8 cellular contexts compared by ENCODE assay signal in the genomic region with DNA sequence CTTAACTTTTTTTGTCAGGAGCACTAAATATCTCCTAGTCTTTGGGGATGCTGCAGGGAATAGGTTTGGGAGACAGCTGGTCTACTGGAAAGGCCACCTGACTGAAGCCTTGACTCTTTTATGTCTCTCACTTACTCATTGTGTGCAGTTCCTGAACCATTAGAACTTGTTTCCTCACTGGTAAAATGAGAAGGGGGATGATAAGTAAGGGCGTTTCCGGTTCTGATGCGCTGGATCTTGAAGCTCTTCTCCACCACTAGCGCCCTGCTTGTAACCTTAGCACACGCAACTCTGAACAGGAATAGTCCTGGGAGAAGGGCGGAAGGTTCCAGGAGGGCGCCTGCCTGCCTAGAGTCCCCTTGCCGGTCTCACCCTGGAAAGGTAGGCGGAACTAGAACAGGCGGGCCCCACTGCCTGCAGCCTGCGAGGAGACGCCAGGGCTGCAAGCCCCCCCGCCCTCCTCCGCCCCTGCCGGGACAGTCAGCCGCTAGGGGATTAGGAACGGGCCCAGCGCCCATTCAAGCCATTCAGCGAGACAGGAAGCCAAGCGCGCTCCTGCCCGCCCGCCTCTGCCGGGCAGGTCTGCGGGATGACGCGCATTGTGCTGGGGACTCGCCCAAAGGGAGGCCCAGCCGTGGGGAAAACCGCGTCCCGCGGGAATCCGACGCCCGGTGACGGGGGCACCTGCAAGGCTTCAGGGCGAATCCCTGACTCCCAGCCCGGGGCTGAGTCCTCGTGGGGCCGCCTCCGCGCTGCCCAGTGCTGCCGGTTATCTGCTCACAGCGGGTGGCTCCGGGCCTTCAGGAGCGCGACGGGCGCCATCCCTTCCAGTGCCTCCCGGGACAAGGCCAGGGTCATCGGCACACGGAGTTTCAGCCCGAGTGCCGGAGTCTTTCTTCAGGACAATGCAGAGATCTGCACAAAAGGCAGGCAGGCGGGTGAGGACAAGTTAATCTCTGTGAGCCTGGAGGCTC. TPM values are rescaled to one million over a fixed set of nuclear protein-coding genes. Genes with fewer than 3 reads are reported as not detected.
DNase-seq lines count a peak whose midpoint lies in the region; ATAC-seq, FAIRE-seq and TF ChIP-seq lines count a peak whose summit lies in the region.

No MANE protein-coding gene starts in this region.

- H3K4me2 ChIP-seq in PC-9, result no peak overlapping the region
- peak overlapping the region; percentile 83 for H3K4me2 ChIP-seq in hepatocyte

- H3K27me3 ChIP-seq in PC-9 (ENCODE audit: insufficient read depth, low read depth), result no peaks in the 10 kb centered on the region
- peaks cover 17% of the 10 kb centered on the region for H3K27me3 ChIP-seq in adrenal gland
- H3K27me3 ChIP-seq in hepatocyte, result no peaks in the 10 kb centered on the region

- H3K9me3 ChIP-seq in PC-9 (ENCODE audit: insufficient read depth, low read depth) (no peaks in the 10 kb centered on the region), adrenal gland (replicated peaks in 1 of 3) (no peaks in the 10 kb centered on the region), hepatocyte (ENCODE audit: low read depth) (no peaks in the 10 kb centered on the region)

- H2AFZ ChIP-seq in PC-9 (no peak overlapping the region), hepatocyte (peak overlapping the region; percentile 85)

- no peak for FAIRE-seq in GM19239 (lab: Jason Lieb, UNC)

- peak; percentile 22 for DNase-seq in GM19239 (ENCODE audit: insufficient read length, low spot score)
- peak in 1 of 2 experiments; percentile 82 for DNase-seq in PC-9
- DNase-seq in adrenal gland, result peak; percentile 41 to 75 (median 63)
- peak; percentile 85 for DNase-seq in hepatocyte (ENCODE audit: low spot score)
- peak; percentile 64 for DNase-seq in sciatic nerve (ENCODE audit: low spot score)
- no peak for DNase-seq in occipital lobe (lab: John Stamatoyannopoulos, UW)

- no peaks in the 10 kb centered on the region for H3K4me1 ChIP-seq in PC-9 (replicated peaks; ENCODE audit: insufficient read depth)
- H3K4me1 ChIP-seq in adrenal gland (replicated peaks in 1 of 2), result peaks cover 10% of the 10 kb centered on the region in 2 donors
- H3K4me1 ChIP-seq in hepatocyte (ENCODE audit: insufficient read depth), result peaks cover 10% of the 10 kb centered on the region

- no peak overlapping the region for H3K27ac ChIP-seq in PC-9
- H3K27ac ChIP-seq in adrenal gland, result no peak overlapping the region
- H3K27ac ChIP-seq in hepatocyte, result peak overlapping the region; percentile 51

- WGBS in adrenal gland, 4 donors, result 3 to 8% (median 6%) methylated on average over 16 to 56 of the region's 56 CpGs
- 12% methylated on average over 53 of the region's 56 CpGs for WGBS in hepatocyte (ENCODE audit: low lambda C conversion rate, missing lambda C conversion rate)

- H4K20me1 ChIP-seq in PC-9 (ENCODE audit: insufficient read depth) (no peaks in the 10 kb centered on the region), hepatocyte (ENCODE audit: insufficient read depth, poor library complexity, severe bottlenecking) (no peaks in the 10 kb centered on the region)

- H3K9me2 ChIP-seq in PC-9 (ENCODE audit: insufficient read depth) (no peaks in the 10 kb centered on the region), hepatocyte (replicated peaks; ENCODE audit: insufficient read depth) (no peaks in the 10 kb centered on the region)

- H3K79me2 ChIP-seq in PC-9 (ENCODE audit: low read depth), result no peaks in the 10 kb centered on the region
- no peaks in the 10 kb centered on the region for H3K79me2 ChIP-seq in hepatocyte

- no peak for TF ChIP-seq POLR2A in adrenal gland (IDR thresholded peaks at IDR 0.05)

- no peak for TF ChIP-seq CTCF in PC-9 (conservative IDR thresholded peaks at IDR 0.05)
- TF ChIP-seq CTCF in adrenal gland (IDR thresholded peaks at IDR 0.05), result peak in 3 of 6 experiments; percentile 13 to 30 (median 17)
- TF ChIP-seq CTCF in hepatocyte (IDR thresholded peaks at IDR 0.05; ENCODE audit: poor library complexity), result no peak

- peak; percentile 59 for ATAC-seq in sciatic nerve
- ATAC-seq in HG03457 (IDR thresholded peaks at IDR 0.05; ENCODE audit: unreplicated experiment), result no peak
- ATAC-seq in GM21367 (IDR thresholded peaks at IDR 0.05; ENCODE audit: unreplicated experiment), result no peak

- intact Hi-C loops in PC-9 (cut with micrococcal nuclease; ENCODE audit: unreplicated experiment), result loop anchor here (1.0 kb wide), 1 partner anchor 27 kb away; no protein-coding TSS in a partner anchor
- intact Hi-C loops in adrenal gland (cut with DNase I), result no loop called here
- intact Hi-C loops in sciatic nerve (cut with DNase I), result no loop called here

- BruUV-seq in PC-9 (replicated peaks; lab: Mats Ljungman, UMichigan), result TSS peak; percentile 54

- no peak overlapping the region for H3K4me3 ChIP-seq in PC-9
- peak overlapping the region in 2 of 4 donors; percentile 17 to 45 for H3K4me3 ChIP-seq in adrenal gland
- peak overlapping the region; percentile 20 for H3K4me3 ChIP-seq in hepatocyte

- H3K36me3 ChIP-seq in PC-9 (ENCODE audit: low read depth), result no peaks in the 10 kb centered on the region
- H3K36me3 ChIP-seq in adrenal gland (replicated peaks in 1 of 2), result no peaks in the 10 kb centered on the region
- H3K36me3 ChIP-seq in hepatocyte (replicated peaks; ENCODE audit: insufficient read depth, low read depth), result no peaks in the 10 kb centered on the region

- CTCF ChIA-PET in PC-9 (lab: Charles Lee), result no interaction called here

- POLR2A ChIA-PET in PC-9 (lab: Charles Lee; ENCODE audit: unreplicated experiment), result interaction anchor here (0.6 kb wide), 1 partner anchor 14 kb away, joined by 3 read pairs; no protein-coding TSS in a partner anchor

- no peaks in the 10 kb centered on the region for H3F3A ChIP-seq in PC-9 (ENCODE audit: insufficient read depth, low read depth)

RNA-seq across cellular contexts. Expression of gene XPA, which starts 44.0 kb away (rescaled TPM):
- total RNA-seq in PC-9 (2021), result 11.6 and 17.4 TPM in 2 replicates
- total RNA-seq in adrenal gland, result 10 to 100 TPM in 7 of 8 donors, 1 to 10 TPM in 1; 7.5 to 17.5 (median 15.3) TPM
- polyA plus RNA-seq in adrenal gland, result 10 to 100 TPM in 2 of 3 donors, 1 to 10 TPM in 1; 8.9 to 18.0 (median 15.4) TPM
- total RNA-seq in hepatocyte, result 7.7 and 12.6 TPM in 2 replicates
- 18.5 and 18.6 TPM in 2 replicates for polyA plus RNA-seq in hepatocyte
- 21.0 TPM for total RNA-seq in sciatic nerve
- 20.9 TPM for total RNA-seq in occipital lobe
